32 cellular contexts compared by ENCODE assay signal in genomic region chr6:44535967-44536366, GRCh38.
"Had no signal": no experiment of that assay in that cellular context is flagged by ENCODE, and none has a peak within 500 bp of the region (broad histone marks: within the 10 kb centered on the region; RNA-seq: fewer than 3 reads in every experiment).

No MANE protein-coding gene starts in this region.

- H3K9me3 ChIP-seq: adrenal gland, ascending aorta, body of pancreas, breast epithelium had no signal

- FAIRE-seq: astrocyte, bronchial epithelial cell had no signal

- H3K4me1 ChIP-seq: adrenal gland, ascending aorta, body of pancreas, breast epithelium had no signal

- ATAC-seq: activated naive CD4-positive, alpha-beta T cell treated with anti-CD3 and anti-CD28 coated beads, Interleukin-2, amount 50 U/mL, for 72 hours; activated naive CD8-positive, alpha-beta T cell treated with anti-CD3 and anti-CD28 coated beads, Interleukin-2, amount 50 U/mL, for 24 hours; activated T-cell treated with anti-CD3 and anti-CD28 coated beads, Interleukin-2, amount 50 U/mL, for 4 hours; activated T-cell treated with anti-CD3 and anti-CD28 coated beads, Interleukin-2, amount 50 U/mL, for 72 hours; activated T-helper 17 cell treated with anti-CD3 and anti-CD28 coated beads, Interleukin-2, amount 50 U/mL, for 72 hours; body of pancreas had no signal

- H3K27me3 ChIP-seq: adrenal gland, ascending aorta, body of pancreas, brain microvascular endothelial cell, breast epithelium, cardiac muscle cell had no signal

- H3K36me3 ChIP-seq: adrenal gland, ascending aorta, brain microvascular endothelial cell, breast epithelium, cardiac muscle cell had no signal

- DNase-seq: activated effector memory CD4-positive, alpha-beta T cell treated with anti-CD3 and anti-CD28 coated beads, Interleukin-2, amount 50 U/mL, for 16 hours; activated effector memory CD4-positive, alpha-beta T cell treated with Interleukin-2 at 50 U/mL for 16 hours; activated gamma-delta T cell; activated gamma-delta T cell treated with Interleukin-2 at 50 U/mL for 16 hours; activated naive CD4-positive, alpha-beta T cell; activated naive CD4-positive, alpha-beta T cell treated with anti-CD3 and anti-CD28 coated beads for 36 hours; activated naive CD4-positive, alpha-beta T cell treated with anti-CD3 and anti-CD28 coated beads, Interleukin-2, amount 10 ng/mL, durations not matched to agents 7 days and 5 days; activated naive CD4-positive, alpha-beta T cell treated with anti-CD3 and anti-CD28 coated beads, Interleukin-2, amount 50 U/mL, for 16 hours; activated naive CD4-positive, alpha-beta T cell treated with Interleukin-2 at 50 U/mL for 16 hours; activated naive CD8-positive, alpha-beta T cell treated with anti-CD3 and anti-CD28 coated beads for 36 hours; activated naive CD8-positive, alpha-beta T cell treated with anti-CD3 and anti-CD28 coated beads, Interleukin-2, amount 10 ng/mL, durations not matched to agents 7 days and 5 days; activated naive CD8-positive, alpha-beta T cell treated with anti-CD3 and anti-CD28 coated beads, Interleukin-2, amount 50 U/mL, for 24 hours; activated T-cell treated with anti-CD3 and anti-CD28 coated beads, Interleukin-2, amount 50 U/mL, for 24 hours; activated T-cell treated with anti-CD3 and anti-CD28 coated beads, Interleukin-2, amount 50 U/mL, for 4 hours; activated T-cell treated with anti-CD3 and anti-CD28 coated beads, Interleukin-2, amount 50 U/mL, for 48 hours; activated T-cell treated with anti-CD3 and anti-CD28 coated beads, Interleukin-2, amount 50 U/mL, for 72 hours; adrenal gland; amniotic stem cell; amygdala; anterior cingulate cortex; body of pancreas; brain microvascular endothelial cell; caudate nucleus; central memory CD4-positive, alpha-beta T cell; cerebellar nuclear complex had no signal

- H3K27ac ChIP-seq: adrenal gland, ascending aorta, body of pancreas, brain microvascular endothelial cell, breast epithelium, cardiac muscle cell had no signal

- H3K4me3 ChIP-seq: adrenal gland, ascending aorta, body of pancreas, breast epithelium, cardiac muscle cell had no signal
